In genomic region chr11:73291196-73291595, GRCh38 we compare ENCODE assay signal across 25 cellular contexts. TPM values are rescaled to one million over a fixed set of nuclear protein-coding genes. Genes with fewer than 3 reads are reported as not detected.
"Had no signal": no experiment of that assay in that cellular context is flagged by ENCODE, and none has a peak within 500 bp of the region (broad histone marks: within the 10 kb centered on the region; RNA-seq: fewer than 3 reads in every experiment).

No MANE protein-coding gene starts in this region.

- H3K36me3 ChIP-seq: SJSA1 had no signal

- H3K4me3 ChIP-seq: SJSA1, SK-N-MC had no signal

- H3K27ac ChIP-seq: HL-60, SJSA1, SK-N-MC had no signal

- DNase-seq: KBM-7, MV-4-11, NCI-H1048, NCI-H1105, NCI-H1417, NCI-H1436 treated with DMSO at 0.1 percent for 48 hours, NCI-H1694, NCI-H1930, NCI-H2081, NCI-H2107, NCI-H226, NCI-H446, NCI-H510A, NCI-H524 treated with DMSO at 0.1 percent for 48 hours, NCI-H69, NCI-H774, Right ventricle myocardium superior, RPMI8226, SIG-M5 had no signal

- H3K9me3 ChIP-seq: SJSA1 had no signal

- H3K27me3 ChIP-seq: SJSA1 had no signal

- FAIRE-seq: HTR-8/SVneo, RCC 7860 had no signal

RNA-seq across cellular contexts. Expression of gene P2RY6, which starts 19.1 kb away (rescaled TPM):
- total RNA-seq: MCF 10A, SJSA1 had no signal
